Comparison of ENCODE assay signal across 12 cellular contexts in genomic region chr10:24645784-24646183, GRCh38.
DNase-seq lines count a peak whose midpoint lies in the region; ATAC-seq and TF ChIP-seq lines count a peak whose summit lies in the region.
"Had no signal": no experiment of that assay in that cellular context is flagged by ENCODE, and none has a peak within 500 bp of the region (broad histone marks: within the 10 kb centered on the region; RNA-seq: fewer than 3 reads in every experiment).

No MANE protein-coding gene starts in this region.

- H3K27ac Mint-ChIP-seq in activated CD8-positive, alpha-beta memory T cell treated with anti-CD3 and anti-CD28 coated beads, Interleukin-2, amount 10 ng/mL, durations not matched to agents 7 days and 5 days: no peak overlapping the region
- H3K27ac Mint-ChIP-seq in type B pancreatic cell: no peak overlapping the region
- H3K27ac Mint-ChIP-seq: activated naive CD8-positive, alpha-beta T cell had no signal

- no peaks in the 10 kb centered on the region for H3K9me3 ChIP-seq in KOPT-K1 (ENCODE audit: insufficient read depth, low read length, poor library complexity, severe bottlenecking)
- H3K9me3 ChIP-seq: psoas muscle had no signal

- no peak overlapping the region for H3K4me3 Mint-ChIP-seq in activated CD8-positive, alpha-beta memory T cell treated with anti-CD3 and anti-CD28 coated beads, Interleukin-2, amount 10 ng/mL, durations not matched to agents 7 days and 5 days
- no peak overlapping the region for H3K4me3 Mint-ChIP-seq in type B pancreatic cell
- H3K4me3 Mint-ChIP-seq: activated naive CD8-positive, alpha-beta T cell had no signal

- peak; percentile 41 for DNase-seq in activated CD8-positive, alpha-beta memory T cell treated with anti-CD3 and anti-CD28 coated beads, Interleukin-2, amount 10 ng/mL, durations not matched to agents 7 days and 5 days
- DNase-seq in activated CD8-positive, alpha-beta memory T cell treated with anti-CD3 and anti-CD28 coated beads, Interleukin-2, amount 50 U/mL, for 48 hours: no peak
- peak; percentile 7 for DNase-seq in central memory CD4-positive, alpha-beta T cell
- no peak for DNase-seq in stimulated activated naive CD8-positive, alpha-beta T cell treated with anti-CD3 and anti-CD28 coated beads, Interleukin-15, Interleukin-2, amounts not matched to agents 100 U/mL and 50 U/mL, for 24 hours
- no peak for DNase-seq in type B pancreatic cell (ENCODE audit: extremely low spot score, unreplicated experiment)
- DNase-seq in G401 (ENCODE audit: low spot score): no peak
- no peak for DNase-seq in stimulated activated CD4-positive, alpha-beta T cell treated with anti-CD3 and anti-CD28 coated beads, Interleukin-15, amount 100 ng/mL, for 24 hours
- DNase-seq: activated CD4-positive, alpha-beta T cell treated with anti-CD3 and anti-CD28 coated beads, Interleukin-2, amount 50 U/mL, for 48 hours; NCI-H524 treated with DMSO at 0.1 percent for 48 hours; psoas muscle had no signal

- peaks cover 2% of the 10 kb centered on the region for H3K4me1 Mint-ChIP-seq in activated CD8-positive, alpha-beta memory T cell treated with anti-CD3 and anti-CD28 coated beads, Interleukin-2, amount 10 ng/mL, durations not matched to agents 7 days and 5 days
- no peaks in the 10 kb centered on the region for H3K4me1 Mint-ChIP-seq in type B pancreatic cell (ENCODE audit: unreplicated experiment)

- in situ Hi-C loops in G401 (cut with HindIII; ENCODE audit: low sequenced_read_pairs): no loop called here

- CTCF ChIA-PET in activated CD8-positive, alpha-beta memory T cell treated with anti-CD3 and anti-CD28 coated beads, Interleukin-2, amount 10 ng/mL, durations not matched to agents 7 days and 5 days (lab: Charles Lee): interaction anchor here (1.1 to 1.9 kb wide), 3 partner anchors 28 to 306 kb away, joined by 4 to 6 read pairs (median 4); partner anchors contain the start of genes ARHGAP21 and PRTFDC1

- no peaks in the 10 kb centered on the region for H3K36me3 Mint-ChIP-seq in activated CD8-positive, alpha-beta memory T cell treated with anti-CD3 and anti-CD28 coated beads, Interleukin-2, amount 10 ng/mL, durations not matched to agents 7 days and 5 days
- H3K36me3 Mint-ChIP-seq in type B pancreatic cell: peaks cover 3% of the 10 kb centered on the region

- H3K27me3 Mint-ChIP-seq in activated CD8-positive, alpha-beta memory T cell treated with anti-CD3 and anti-CD28 coated beads, Interleukin-2, amount 10 ng/mL, durations not matched to agents 7 days and 5 days: no peaks in the 10 kb centered on the region
- no peaks in the 10 kb centered on the region for H3K27me3 Mint-ChIP-seq in type B pancreatic cell
- H3K27me3 Mint-ChIP-seq: activated naive CD8-positive, alpha-beta T cell had no signal

- no peaks in the 10 kb centered on the region for H3K9me3 Mint-ChIP-seq in activated CD8-positive, alpha-beta memory T cell treated with anti-CD3 and anti-CD28 coated beads, Interleukin-2, amount 10 ng/mL, durations not matched to agents 7 days and 5 days (ENCODE audit: low read depth)
- H3K9me3 Mint-ChIP-seq in type B pancreatic cell: no peaks in the 10 kb centered on the region

- no peaks in the 10 kb centered on the region for H3K36me3 ChIP-seq in KOPT-K1 (ENCODE audit: insufficient read depth, low read length)

- ATAC-seq in activated CD8-positive, alpha-beta memory T cell treated with anti-CD3 and anti-CD28 coated beads, Interleukin-2, amount 10 ng/mL, durations not matched to agents 7 days and 5 days: peak; percentile 80
- peak; percentile 32 for ATAC-seq in stimulated activated naive CD8-positive, alpha-beta T cell treated with anti-CD3 and anti-CD28 coated beads, Interleukin-15, Interleukin-2, amounts not matched to agents 100 U/mL and 50 U/mL, for 24 hours
- ATAC-seq: psoas muscle had no signal

- peak overlapping the region; percentile 15 for H3K27ac ChIP-seq in KOPT-K1 (ENCODE audit: low read depth, low read length, poor library complexity, severe bottlenecking)
- H3K27ac ChIP-seq: psoas muscle had no signal

- TF ChIP-seq CTCF in type B pancreatic cell (conservative IDR thresholded peaks at IDR 0.05): no peak

Comparison
In these comparisons a context has a peak if more than half of its experiments do, and no peak if none do; other contexts are left out.
1. DNase-seq: peak in activated CD8-positive, alpha-beta memory T cell treated with anti-CD3 and anti-CD28 coated beads, Interleukin-2, amount 10 ng/mL, durations not matched to agents 7 days and 5 days (single experiment) and central memory CD4-positive, alpha-beta T cell (single experiment); none in activated CD8-positive, alpha-beta memory T cell treated with anti-CD3 and anti-CD28 coated beads, Interleukin-2, amount 50 U/mL, for 48 hours (single experiment), stimulated activated naive CD8-positive, alpha-beta T cell treated with anti-CD3 and anti-CD28 coated beads, Interleukin-15, Interleukin-2, amounts not matched to agents 100 U/mL and 50 U/mL, for 24 hours (single experiment), type B pancreatic cell (single experiment), G401 (single experiment) and stimulated activated CD4-positive, alpha-beta T cell treated with anti-CD3 and anti-CD28 coated beads, Interleukin-15, amount 100 ng/mL, for 24 hours (single experiment).